1 cellular context compared by ENCODE assay signal in the genomic region with DNA sequence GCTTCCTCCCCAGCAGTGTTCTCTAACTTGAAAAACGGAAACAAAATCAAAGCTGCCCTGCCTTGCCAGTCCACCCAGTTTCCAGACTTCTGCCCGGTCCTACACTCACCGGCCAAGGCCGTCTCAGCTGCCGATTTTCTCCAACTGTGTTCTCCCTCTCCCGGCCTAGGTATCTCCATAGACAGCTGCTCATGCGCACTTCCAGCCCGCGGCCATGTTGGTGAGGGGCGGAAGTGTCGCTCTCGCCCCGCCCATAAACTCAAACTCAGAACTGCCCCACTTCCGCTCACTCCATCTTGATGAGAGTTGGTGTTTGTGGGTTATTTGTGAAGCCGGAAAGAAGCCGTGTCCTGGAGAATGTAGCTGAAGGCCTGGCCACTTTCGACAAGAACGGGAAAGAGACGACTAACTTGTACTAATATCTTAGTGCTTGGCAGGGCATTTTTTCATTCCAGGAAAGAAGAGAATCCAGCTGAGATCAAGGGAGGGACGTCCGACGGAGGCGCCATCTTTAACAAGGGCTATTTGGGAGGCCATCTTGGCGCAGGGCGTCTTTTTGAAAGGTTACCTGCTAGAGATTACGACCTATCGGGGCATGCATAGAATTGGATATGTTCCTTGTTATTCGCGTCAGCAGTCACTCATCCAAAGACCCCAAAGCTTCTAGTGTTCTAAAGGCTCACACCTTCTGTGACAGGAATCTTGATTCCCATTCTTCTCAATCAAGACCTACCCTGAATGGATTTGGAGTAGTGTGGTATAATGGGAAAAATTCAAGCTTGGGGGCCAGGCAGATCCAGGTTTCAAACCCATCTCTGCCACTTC.
A peak's percentile ranks its signal among the peaks of the same experiment; 100 is the strongest.
TF ChIP-seq lines count a peak whose summit lies in the region.

A gene with protein sequence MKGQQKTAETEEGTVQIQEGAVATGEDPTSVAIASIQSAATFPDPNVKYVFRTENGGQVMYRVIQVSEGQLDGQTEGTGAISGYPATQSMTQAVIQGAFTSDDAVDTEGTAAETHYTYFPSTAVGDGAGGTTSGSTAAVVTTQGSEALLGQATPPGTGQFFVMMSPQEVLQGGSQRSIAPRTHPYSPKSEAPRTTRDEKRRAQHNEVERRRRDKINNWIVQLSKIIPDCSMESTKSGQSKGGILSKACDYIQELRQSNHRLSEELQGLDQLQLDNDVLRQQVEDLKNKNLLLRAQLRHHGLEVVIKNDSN (minus strand): TSS at position 229 of the 825 bp plus-strand sequence. CDS start 2,702 bp downstream, outside the sequence.

TF ChIP-seq in HEK293, 187 proteins besides CTCF, POLR2A, EP300 and RAD21 (continued from another document and continues in another):
- TF ChIP-seq ZNF114 (tag by site-specific recombination; IDR thresholded peaks at IDR 0.05) (no peak), ZBTB11 (tag by site-specific recombination; conservative IDR thresholded peaks at IDR 0.05; ENCODE audit: low read depth) (peak; percentile 89), ZNF555 (tag by site-specific recombination; conservative IDR thresholded peaks at IDR 0.05) (no peak), ZNF549 (tag by site-specific recombination; IDR thresholded peaks at IDR 0.05) (no peak), ZBTB10 (tag by site-specific recombination; IDR thresholded peaks at IDR 0.05) (no peak), MZF1 (tag by site-specific recombination; IDR thresholded peaks at IDR 0.05; ENCODE audit: borderline replicate concordance) (0 out of 2 replicates have a peak, but pooled peaks have one; percentile 27), ZNF585B (tag by site-specific recombination; IDR thresholded peaks at IDR 0.05) (no peak), ZBTB26 (tag by site-specific recombination; optimal IDR thresholded peaks at IDR 0.05) (peak; percentile 32), ZNF571 (tag by site-specific recombination; IDR thresholded peaks at IDR 0.05) (no peak), SALL2 (tag by site-specific recombination; IDR thresholded peaks at IDR 0.05; ENCODE audit: borderline replicate concordance) (no peak), GLIS2 (tag by site-specific recombination; IDR thresholded peaks at IDR 0.05) (no peak), ZFP41 (tag by site-specific recombination; IDR thresholded peaks at IDR 0.05; ENCODE audit: borderline replicate concordance) (no peak), ZNF776 (tag by site-specific recombination; IDR thresholded peaks at IDR 0.05; ENCODE audit: borderline replicate concordance) (no peak), ZNF174 (tag by site-specific recombination; IDR thresholded peaks at IDR 0.05) (no peak), ZNF768 (tag by site-specific recombination; IDR thresholded peaks at IDR 0.05) (no peak), ZNF404 (tag by site-specific recombination; IDR thresholded peaks at IDR 0.05) (no peak), ZNF132 (tag by site-specific recombination; IDR thresholded peaks at IDR 0.05; ENCODE audit: borderline replicate concordance) (no peak), ZNF426 (tag by site-specific recombination; IDR thresholded peaks at IDR 0.05) (no peak), ZSCAN18 (tag by site-specific recombination; IDR thresholded peaks at IDR 0.05) (no peak), TCF7L2 (IDR thresholded peaks at IDR 0.05; ENCODE audit: borderline replicate concordance, low read depth, low read length) (peak; percentile 40; the same call in 1 of the 2 replicates), ZBTB21 (tag by site-specific recombination; IDR thresholded peaks at IDR 0.05) (no peak), PRDM2 (tag by site-specific recombination; IDR thresholded peaks at IDR 0.05; ENCODE audit: borderline replicate concordance) (no peak), ZEB2 (tag by site-specific recombination; IDR thresholded peaks at IDR 0.05) (no peak), YY2 (tag by site-specific recombination; IDR thresholded peaks at IDR 0.05) (peak; percentile 93), ZNF558 (tag by site-specific recombination; IDR thresholded peaks at IDR 0.05) (0 out of 2 replicates have a peak, but pooled peaks have one; percentile 19), ZNF654 (tag by site-specific recombination; IDR thresholded peaks at IDR 0.05; ENCODE audit: low read depth) (no peak; the same call in 1 of the 2 replicates), ZNF366 (tag by site-specific recombination; conservative IDR thresholded peaks at IDR 0.05) (0 out of 2 replicates have a peak, but pooled peaks have one; percentile 23), MEIS1 (CRISPR knock-in tag; IDR thresholded peaks at IDR 0.05; ENCODE audit: borderline replicate concordance) (no peak)
- TF ChIP-seq, protein P1, sequence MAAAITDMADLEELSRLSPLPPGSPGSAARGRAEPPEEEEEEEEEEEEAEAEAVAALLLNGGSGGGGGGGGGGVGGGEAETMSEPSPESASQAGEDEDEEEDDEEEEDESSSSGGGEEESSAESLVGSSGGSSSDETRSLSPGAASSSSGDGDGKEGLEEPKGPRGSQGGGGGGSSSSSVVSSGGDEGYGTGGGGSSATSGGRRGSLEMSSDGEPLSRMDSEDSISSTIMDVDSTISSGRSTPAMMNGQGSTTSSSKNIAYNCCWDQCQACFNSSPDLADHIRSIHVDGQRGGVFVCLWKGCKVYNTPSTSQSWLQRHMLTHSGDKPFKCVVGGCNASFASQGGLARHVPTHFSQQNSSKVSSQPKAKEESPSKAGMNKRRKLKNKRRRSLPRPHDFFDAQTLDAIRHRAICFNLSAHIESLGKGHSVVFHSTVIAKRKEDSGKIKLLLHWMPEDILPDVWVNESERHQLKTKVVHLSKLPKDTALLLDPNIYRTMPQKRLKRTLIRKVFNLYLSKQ (tag by site-specific recombination; IDR thresholded peaks at IDR 0.05; ENCODE audit: borderline replicate concordance): no peak
- TF ChIP-seq, protein P2, sequence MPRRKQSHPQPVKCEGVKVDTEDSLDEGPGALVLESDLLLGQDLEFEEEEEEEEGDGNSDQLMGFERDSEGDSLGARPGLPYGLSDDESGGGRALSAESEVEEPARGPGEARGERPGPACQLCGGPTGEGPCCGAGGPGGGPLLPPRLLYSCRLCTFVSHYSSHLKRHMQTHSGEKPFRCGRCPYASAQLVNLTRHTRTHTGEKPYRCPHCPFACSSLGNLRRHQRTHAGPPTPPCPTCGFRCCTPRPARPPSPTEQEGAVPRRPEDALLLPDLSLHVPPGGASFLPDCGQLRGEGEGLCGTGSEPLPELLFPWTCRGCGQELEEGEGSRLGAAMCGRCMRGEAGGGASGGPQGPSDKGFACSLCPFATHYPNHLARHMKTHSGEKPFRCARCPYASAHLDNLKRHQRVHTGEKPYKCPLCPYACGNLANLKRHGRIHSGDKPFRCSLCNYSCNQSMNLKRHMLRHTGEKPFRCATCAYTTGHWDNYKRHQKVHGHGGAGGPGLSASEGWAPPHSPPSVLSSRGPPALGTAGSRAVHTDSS (tag by site-specific recombination; IDR thresholded peaks at IDR 0.05): no peak
- TF ChIP-seq, protein P3, sequence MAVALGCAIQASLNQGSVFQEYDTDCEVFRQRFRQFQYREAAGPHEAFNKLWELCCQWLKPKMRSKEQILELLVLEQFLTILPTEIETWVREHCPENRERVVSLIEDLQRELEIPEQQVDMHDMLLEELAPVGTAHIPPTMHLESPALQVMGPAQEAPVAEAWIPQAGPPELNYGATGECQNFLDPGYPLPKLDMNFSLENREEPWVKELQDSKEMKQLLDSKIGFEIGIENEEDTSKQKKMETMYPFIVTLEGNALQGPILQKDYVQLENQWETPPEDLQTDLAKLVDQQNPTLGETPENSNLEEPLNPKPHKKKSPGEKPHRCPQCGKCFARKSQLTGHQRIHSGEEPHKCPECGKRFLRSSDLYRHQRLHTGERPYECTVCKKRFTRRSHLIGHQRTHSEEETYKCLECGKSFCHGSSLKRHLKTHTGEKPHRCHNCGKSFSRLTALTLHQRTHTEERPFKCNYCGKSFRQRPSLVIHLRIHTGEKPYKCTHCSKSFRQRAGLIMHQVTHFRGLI (tag by site-specific recombination; IDR thresholded peaks at IDR 0.05): no peak
